Comparison of ENCODE assay signal across 9 cellular contexts in genomic region chr9:134268308-134268724, GRCh38. TPM values are rescaled to one million over a fixed set of nuclear protein-coding genes. Genes with fewer than 3 reads are reported as not detected.
DNase-seq lines count a peak whose midpoint lies in the region; ATAC-seq and TF ChIP-seq lines count a peak whose summit lies in the region.
"Had no signal": no experiment of that assay in that cellular context is flagged by ENCODE, and none has a peak within 500 bp of the region (broad histone marks: within the 10 kb centered on the region; RNA-seq: fewer than 3 reads in every experiment).

No MANE protein-coding gene starts in this region.

- H3K4me1 ChIP-seq in spleen = peaks cover 9 to 23% (median 22%) of the 10 kb centered on the region in 6 donors

- peaks cover 35% of the 10 kb centered on the region for H3K27me3 Mint-ChIP-seq in central memory CD8-positive, alpha-beta T cell

- peak overlapping the region in 4 of 8 donors; percentile 14 to 66 (median 30) for H3K27ac ChIP-seq in spleen

- DNase-seq in central memory CD8-positive, alpha-beta T cell (ENCODE audit: low spot score in 2 of 2) = no peak
- DNase-seq in spleen = peak; percentile 88
- no peak for DNase-seq in nucleus accumbens (lab: John Stamatoyannopoulos, UW)
- no peak for DNase-seq in NK-92 treated with Interleukin-12 subunit alpha and Interleukin-12 subunit beta, amount 100 ng/mL, for 24 hours (lab: John Stamatoyannopoulos, UW)
- DNase-seq: activated CD4-positive, alpha-beta T cell treated with anti-CD3 and anti-CD28 coated beads, Interleukin-2, amount 50 U/mL, for 1 hour had no signal

- H3K27ac Mint-ChIP-seq in central memory CD8-positive, alpha-beta T cell (ENCODE audit: low read depth) = no peak overlapping the region

- intact Hi-C loops in spleen (cut with DNase I; ENCODE audit: low total_unique reads) = no loop called here

- H3K4me1 Mint-ChIP-seq in central memory CD8-positive, alpha-beta T cell = no peaks in the 10 kb centered on the region

- WGBS in spleen, 5 donors = 20 to 48% (median 31%) methylated on average over 11 to 16 of the region's 16 CpGs

- H3K36me3 Mint-ChIP-seq in central memory CD8-positive, alpha-beta T cell (ENCODE audit: insufficient read depth) = peaks cover 2% of the 10 kb centered on the region
- H3K36me3 Mint-ChIP-seq: brain had no signal

- no peak for TF ChIP-seq CTCF in spleen (IDR thresholded peaks at IDR 0.05 in 8 of 11, conservative IDR thresholded peaks at IDR 0.05 in 3 of 11)

- H3K27me3 ChIP-seq in spleen (replicated peaks in 1 of 7) = peaks cover 0 to 33% (median 0%) of the 10 kb centered on the region in 7 donors

- peak; percentile 69 for ATAC-seq in GM19324 (IDR thresholded peaks at IDR 0.05; ENCODE audit: low FRiP score, unreplicated experiment)
- peak; percentile 79 for ATAC-seq in HG03354 (IDR thresholded peaks at IDR 0.05; ENCODE audit: poor library complexity, severe bottlenecking, unreplicated experiment)
- peak; percentile 24 for ATAC-seq in central memory CD8-positive, alpha-beta T cell (replicated peaks; ENCODE audit: extremely low read depth, poor library complexity, severe bottlenecking)
- no peak for ATAC-seq in HG03469 (IDR thresholded peaks at IDR 0.05; ENCODE audit: unreplicated experiment)

- no peaks in the 10 kb centered on the region for H3K9me3 Mint-ChIP-seq in central memory CD8-positive, alpha-beta T cell

- H3K4me3 Mint-ChIP-seq in central memory CD8-positive, alpha-beta T cell = no peak overlapping the region
- H3K4me3 Mint-ChIP-seq: brain had no signal

- no peaks in the 10 kb centered on the region for H3K9me3 ChIP-seq in spleen

- H3K4me3 ChIP-seq in spleen = no peak overlapping the region

- H3K36me3 ChIP-seq in spleen = no peaks in the 10 kb centered on the region

- no peak for TF ChIP-seq POLR2A in spleen (IDR thresholded peaks at IDR 0.05)

RNA-seq across cellular contexts. Expression of gene RXRA, which starts 57.9 kb away (rescaled TPM):
- 100 to 1,000 TPM in 2 of 7 donors, 10 to 100 TPM in 5; 67.7 to 116 (median 95.6) TPM for total RNA-seq in spleen
- 10 to 100 TPM; 10.9 to 40.4 (median 11.9) TPM for polyA plus RNA-seq in spleen
